10 cellular contexts compared by ENCODE assay signal in genomic region chr10:102870221-102870620, GRCh38. TPM values are rescaled to one million over a fixed set of nuclear protein-coding genes. Genes with fewer than 3 reads are reported as not detected.
DNase-seq lines count a peak whose midpoint lies in the region; ATAC-seq, FAIRE-seq and TF ChIP-seq lines count a peak whose summit lies in the region.
"Had no signal": no experiment of that assay in that cellular context is flagged by ENCODE, and none has a peak within 500 bp of the region (broad histone marks: within the 10 kb centered on the region; RNA-seq: fewer than 3 reads in every experiment).

No MANE protein-coding gene starts in this region.

- no peaks in the 10 kb centered on the region for H3K27me3 Mint-ChIP-seq in MCF 10A (ENCODE audit: insufficient read depth, unreplicated experiment)

- H3K9me3 Mint-ChIP-seq in MCF 10A (ENCODE audit: unreplicated experiment), result no peaks in the 10 kb centered on the region

- no peak overlapping the region for H4K91ac ChIP-seq in H1 (replicated peaks; ENCODE audit: insufficient read length, low read length)

- H3K4ac ChIP-seq in H1 (replicated peaks; ENCODE audit: insufficient read length, low read depth, low read length), result no peak overlapping the region

- peak overlapping the region in 3 of 4 experiments; percentile 68 to 76 (median 75); a peak in 6 of 7 replicates for H3K9ac ChIP-seq in H1 (replicated peaks in 1 of 4; ENCODE audit: extremely low read depth in 1 of 4, low read depth in 3 of 4, low read length in 3 of 4)

- CTCF ChIA-PET in MCF 10A (lab: Yijun Ruan, JAX) (interaction anchor here (0.6 kb wide), 1 partner anchor 127 kb away, joined by 3 read pairs; no protein-coding TSS in a partner anchor), H1 (lab: Charles Lee; ENCODE audit: partially characterized antibody) (interaction anchor here (0.6 kb wide), 1 partner anchor 178 kb away, joined by 4 read pairs; no protein-coding TSS in a partner anchor)

- POLR2A ChIA-PET in MCF 10A (lab: Yijun Ruan, JAX) (no interaction called here), H1 (lab: Charles Lee; ENCODE audit: partially characterized antibody) (interaction anchor here (1.1 to 3.0 kb wide), 6 partner anchors 8 to 156 kb away, joined by 3 to 18 read pairs (median 4); partner anchors contain the start of genes ARL3, BORCS7, CNNM2 and SFXN2)

- H3K4me1 ChIP-seq in breast epithelium (no peaks in the 10 kb centered on the region), H1 (replicated peaks in 1 of 4; ENCODE audit: control insufficient read depth in 3 of 4, insufficient read depth in 4 of 4, low read length in 3 of 4) (peaks cover 0 to 6% (median 3%) of the 10 kb centered on the region in 4 experiments; a peak in 5 of 7 replicates), muscle layer of duodenum (ENCODE audit: control insufficient read depth in 1 of 2, insufficient read depth in 2 of 2, low read length in 2 of 2) (peaks cover 0 to 11% of the 10 kb centered on the region in 2 donors), upper lobe of right lung (no peaks in the 10 kb centered on the region)

- H3K27ac ChIP-seq in breast epithelium (no peak overlapping the region), H1 (ENCODE audit: low read depth, low read length) (no peak overlapping the region), muscle layer of duodenum (ENCODE audit: low read length) (no peak overlapping the region), upper lobe of right lung (no peak overlapping the region)

- no peaks in the 10 kb centered on the region for H3K79me1 ChIP-seq in H1 (ENCODE audit: low read depth, low read length)

- no peak for DNase-seq in breast epithelium (ENCODE audit: low spot score in 2 of 2)
- DNase-seq in MCF 10A (ENCODE audit: unreplicated experiment), result no peak
- DNase-seq in H1 (ENCODE audit: low read depth in 1 of 2, low spot score in 2 of 2), result no peak
- no peak for DNase-seq in upper lobe of right lung
- no peak for DNase-seq in hepatic stellate cell (ENCODE audit: low spot score)
- DNase-seq: NCI-H2171, SJCRH30 had no signal

- peak overlapping the region; percentile 86 for H2AFZ ChIP-seq in H1 (ENCODE audit: low read length)

- no peak for TF ChIP-seq RAD21 in H1 (IDR thresholded peaks at IDR 0.05 in 1 of 2, conservative IDR thresholded peaks at IDR 0.05 in 1 of 2; ENCODE audit: low read depth in 2 of 2, low read length in 2 of 2)

- H3K79me2 ChIP-seq in H1 (ENCODE audit: control insufficient read depth in 1 of 2, insufficient read depth in 2 of 2, low read length in 2 of 2), result no peaks in the 10 kb centered on the region

- peak overlapping the region; percentile 88 to 97 for H3K4me2 ChIP-seq in H1 (ENCODE audit: insufficient read depth in 1 of 2, low read depth in 2 of 2, low read length in 2 of 2)

- H2BK12ac ChIP-seq in H1 (ENCODE audit: low read depth, low read length), result peak overlapping the region; percentile 77; the same call in 1 of the 2 replicates

- H2BK120ac ChIP-seq in H1 (replicated peaks; ENCODE audit: low read depth, low read length), result no peak overlapping the region

- H3K4me3 ChIP-seq in breast epithelium (peak overlapping the region; percentile 46 to 74 (median 63)), H1 (ENCODE audit: extremely low read depth in 1 of 4, insufficient read depth in 2 of 4, low read depth in 3 of 4, low read length in 4 of 4) (peak overlapping the region; percentile 55 to 72 (median 66)), muscle layer of duodenum (ENCODE audit: low read depth in 1 of 2, low read length in 2 of 2) (peak overlapping the region; percentile 62 to 73), upper lobe of right lung (peak overlapping the region; percentile 49)

- H3K56ac ChIP-seq in H1 (replicated peaks; ENCODE audit: insufficient read length, low read depth, low read length), result no peak overlapping the region

- no peak overlapping the region; the same call in 1 of the 2 replicates for H2BK15ac ChIP-seq in H1 (ENCODE audit: low read length)

- no peak for TF ChIP-seq CTCF in breast epithelium (IDR thresholded peaks at IDR 0.05)
- no peak for TF ChIP-seq CTCF in MCF 10A (IDR thresholded peaks at IDR 0.05; ENCODE audit: unreplicated experiment)
- no peak for TF ChIP-seq CTCF in H1 (IDR thresholded peaks at IDR 0.05; ENCODE audit: control extremely low read depth in 1 of 3, insufficient read depth in 1 of 3, low read depth in 1 of 3, low read length in 3 of 3)
- TF ChIP-seq CTCF in upper lobe of right lung (IDR thresholded peaks at IDR 0.05), result no peak

- no peak overlapping the region for H4K5ac ChIP-seq in H1 (ENCODE audit: insufficient read length, low read depth, low read length)

- H3K23me2 ChIP-seq in H1 (ENCODE audit: low read depth, low read length), result peaks cover 10% of the 10 kb centered on the region

- no peaks in the 10 kb centered on the region for H3K9me3 ChIP-seq in breast epithelium
- H3K9me3 ChIP-seq in H1 (ENCODE audit: insufficient read depth in 2 of 2, low read depth in 1 of 2, low read length in 1 of 2), result no peaks in the 10 kb centered on the region
- H3K9me3 ChIP-seq in muscle layer of duodenum (ENCODE audit: control insufficient read depth in 1 of 2, low read length in 2 of 2), result no peaks in the 10 kb centered on the region
- no peaks in the 10 kb centered on the region for H3K9me3 ChIP-seq in upper lobe of right lung
- H3K9me3 ChIP-seq: SJCRH30 had no signal

- H3K36me3 ChIP-seq in breast epithelium, result no peaks in the 10 kb centered on the region
- no peaks in the 10 kb centered on the region for H3K36me3 ChIP-seq in H1 (ENCODE audit: control insufficient read depth in 2 of 4, insufficient read depth in 4 of 4, low read length in 3 of 4)
- peaks cover 0 to 3% of the 10 kb centered on the region in 2 donors for H3K36me3 ChIP-seq in muscle layer of duodenum (ENCODE audit: control insufficient read depth in 1 of 2, insufficient read depth in 2 of 2, low read length in 2 of 2)
- no peaks in the 10 kb centered on the region for H3K36me3 ChIP-seq in upper lobe of right lung
- H3K36me3 ChIP-seq: SJCRH30 had no signal

- H3K18ac ChIP-seq in H1 (ENCODE audit: extremely low read depth, low read length), result peak overlapping the region; percentile 93; the same call in 1 of the 2 replicates

- H3K27me3 ChIP-seq in breast epithelium (no peaks in the 10 kb centered on the region), H1 (replicated peaks in 1 of 4; ENCODE audit: control insufficient read depth in 3 of 4, extremely low read depth in 1 of 4, insufficient read depth in 3 of 4, low read length in 3 of 4) (no peaks in the 10 kb centered on the region; a peak in 1 of 7 replicates), muscle layer of duodenum (ENCODE audit: low read depth, low read length) (no peaks in the 10 kb centered on the region), upper lobe of right lung (no peaks in the 10 kb centered on the region)
- H3K27me3 ChIP-seq: SJCRH30 had no signal

- no peak for TF ChIP-seq EP300 in H1 (IDR thresholded peaks at IDR 0.05; ENCODE audit: borderline replicate concordance in 1 of 2, low read depth in 2 of 2, low read length in 2 of 2)

- H3K14ac ChIP-seq in H1 (ENCODE audit: insufficient read length), result no peak overlapping the region

- H3K4me3 Mint-ChIP-seq in MCF 10A (ENCODE audit: unreplicated experiment), result no peak overlapping the region

- H2AK5ac ChIP-seq in H1 (ENCODE audit: low read depth, low read length), result no peak overlapping the region

- peak overlapping the region; percentile 52; the same call in 1 of the 2 replicates for H2BK5ac ChIP-seq in H1 (ENCODE audit: low read depth, low read length)

- 88% methylated on average over 10 of the region's 10 CpGs; no CpG with 5 or more reads in 1 of the 2 experiments for WGBS in H1 (ENCODE audit: extremely low coverage in 1 of 2, insufficient coverage in 1 of 2, insufficient read length in 1 of 2, insufficient replicate concordance in 2 of 2, low coverage in 1 of 2, low lambda C conversion rate in 2 of 2, missing lambda C conversion rate in 1 of 2), 2 experiments

- 0 out of 2 replicates have a peak overlapping the region, but pooled peaks have one; percentile 48 for H2BK20ac ChIP-seq in H1 (ENCODE audit: low read length)

- no peaks in the 10 kb centered on the region for H4K20me1 ChIP-seq in H1 (replicated peaks in 1 of 2; ENCODE audit: control insufficient read depth in 1 of 2, insufficient read depth in 2 of 2, low read length in 2 of 2)

- H3K27ac Mint-ChIP-seq in MCF 10A (ENCODE audit: low read depth, unreplicated experiment), result no peak overlapping the region

- no peak overlapping the region for H3K23ac ChIP-seq in H1 (ENCODE audit: insufficient read length)

- no peaks in the 10 kb centered on the region for H3K4me1 Mint-ChIP-seq in MCF 10A (ENCODE audit: insufficient read depth, unreplicated experiment)

- ATAC-seq in upper lobe of right lung, result no peak
- no peak for ATAC-seq in HG02763 (IDR thresholded peaks at IDR 0.05; ENCODE audit: unreplicated experiment)
- ATAC-seq in GM18907 (IDR thresholded peaks at IDR 0.05; ENCODE audit: unreplicated experiment), result no peak

- BruUV-seq in MCF 10A (replicated peaks; lab: Mats Ljungman, UMichigan), result no TSS peak

- peaks cover 10% of the 10 kb centered on the region for H3K36me3 Mint-ChIP-seq in MCF 10A (ENCODE audit: insufficient read depth, unreplicated experiment)

- peak overlapping the region; percentile 92; the same call in 1 of the 2 replicates for H4K8ac ChIP-seq in H1 (ENCODE audit: extremely low read depth, insufficient read depth, low read length)

- no peak for FAIRE-seq in H1 (lab: Jason Lieb, UNC)

- TF ChIP-seq POLR2A in breast epithelium (IDR thresholded peaks at IDR 0.05) (no peak), H1 (IDR thresholded peaks at IDR 0.05; ENCODE audit: control extremely low read depth in 1 of 2, low read depth in 2 of 2, low read length in 2 of 2) (no peak)

- intact Hi-C loops in breast epithelium (cut with DNase I; ENCODE audit: low total_unique reads) (no loop called here), MCF 10A (cut with micrococcal nuclease) (no loop called here), upper lobe of right lung (cut with DNase I) (no loop called here)

RNA-seq across cellular contexts. Expression of gene AS3MT, which starts 1.0 kb away (rescaled TPM):
- 1 to 10 TPM; 3.7 to 5.6 (median 5.2) TPM for total RNA-seq in breast epithelium
- 0.25 and 0.26 TPM in 2 replicates for total RNA-seq in MCF 10A (2022)
- 10.3 and 10.4 TPM in 2 replicates for total RNA-seq in H1 (2021; fragmentation: NEBNext Ultra II Directional; extraction: Animal tissue kit (Norgen Biotek cat#: 25700))
- 5.2 and 5.8 TPM in 2 replicates for polyA plus RNA-seq in H1 (2011; rRNA removed)
- polyA plus RNA-seq in H1 (2011; cell fraction: cytosol; rRNA removed), result 9.3 TPM
- polyA plus RNA-seq in H1 (2011; cell fraction: nucleus; rRNA removed), result 5.9 TPM
- 14.0 to 18.6 TPM (median 17.7 TPM) in 4 replicates for polyA plus RNA-seq in H1 (2012, experiment 1 of 2)
- 5.8 TPM for polyA plus RNA-seq in H1 (2012, experiment 2 of 2)
- polyA plus RNA-seq in H1 (2013, experiment 1 of 2), result 10.2 TPM
- 10.3 TPM for polyA plus RNA-seq in H1 (2013, experiment 2 of 2)
- polyA minus RNA-seq in H1 (2011; rRNA and poly(A)+ RNA removed), result 3.3 and 4.5 TPM in 2 replicates
- 3.4 TPM for polyA minus RNA-seq in H1 (2011; cell fraction: cytosol; rRNA and poly(A)+ RNA removed)
- polyA minus RNA-seq in H1 (2011; cell fraction: nucleus; rRNA and poly(A)+ RNA removed), result 5.4 TPM
- total RNA-seq in upper lobe of right lung, result 2.5 TPM

RNA-seq across cellular contexts. Expression of gene BORCS7, which starts 16.2 kb away (rescaled TPM):
- total RNA-seq in breast epithelium (10 to 100 TPM; 44.8 to 73.5 (median 61.0) TPM), MCF 10A (2022) (13.1 and 18.0 TPM in 2 replicates), upper lobe of right lung (22.1 TPM)
- 2.3 and 3.7 TPM in 2 replicates for total RNA-seq in H1 (2021; fragmentation: NEBNext Ultra II Directional; extraction: Animal tissue kit (Norgen Biotek cat#: 25700))
- 3.8 and 6.7 TPM in 2 replicates for polyA plus RNA-seq in H1 (2011; rRNA removed)
- 10.9 TPM for polyA plus RNA-seq in H1 (2011; cell fraction: cytosol; rRNA removed)
- 3.9 TPM for polyA plus RNA-seq in H1 (2011; cell fraction: nucleus; rRNA removed)
- 3.7 to 6.0 TPM (median 4.2 TPM) in 4 replicates for polyA plus RNA-seq in H1 (2012, experiment 1 of 2)
- 2.3 TPM for polyA plus RNA-seq in H1 (2012, experiment 2 of 2)
- 3.8 TPM for polyA plus RNA-seq in H1 (2013, experiment 1 of 2)
- 2.9 TPM for polyA plus RNA-seq in H1 (2013, experiment 2 of 2)
- 2.6 and 4.1 TPM in 2 replicates for polyA minus RNA-seq in H1 (2011; rRNA and poly(A)+ RNA removed)
- 3.7 TPM for polyA minus RNA-seq in H1 (2011; cell fraction: cytosol; rRNA and poly(A)+ RNA removed)
- polyA minus RNA-seq in H1 (2011; cell fraction: nucleus; rRNA and poly(A)+ RNA removed), result 2.5 TPM

RNA-seq across cellular contexts. Expression of gene CYP17A1, which starts 33.0 kb away (rescaled TPM):
- total RNA-seq in breast epithelium (not detected), MCF 10A (2022) (not detected in 2 replicates), upper lobe of right lung (1.9 TPM)
- total RNA-seq in H1 (2021; fragmentation: NEBNext Ultra II Directional; extraction: Animal tissue kit (Norgen Biotek cat#: 25700)), result not detected in 2 replicates
- not detected in 2 replicates for polyA plus RNA-seq in H1 (2011; rRNA removed)
- not detected for polyA plus RNA-seq in H1 (2011; cell fraction: cytosol; rRNA removed)
- not detected for polyA plus RNA-seq in H1 (2011; cell fraction: nucleus; rRNA removed)
- not detected in 4 replicates for polyA plus RNA-seq in H1 (2012, experiment 1 of 2)
- polyA plus RNA-seq in H1 (2012, experiment 2 of 2), result not detected
- not detected for polyA plus RNA-seq in H1 (2013, experiment 1 of 2)
- polyA plus RNA-seq in H1 (2013, experiment 2 of 2), result not detected
- polyA minus RNA-seq in H1 (2011; rRNA and poly(A)+ RNA removed), result not detected in 2 replicates
- polyA minus RNA-seq in H1 (2011; cell fraction: cytosol; rRNA and poly(A)+ RNA removed), result not detected
- polyA minus RNA-seq in H1 (2011; cell fraction: nucleus; rRNA and poly(A)+ RNA removed), result not detected
- total RNA-seq: SJCRH30 had no signal

RNA-seq across cellular contexts. Expression of gene CNNM2, which starts 47.9 kb away (rescaled TPM):
- total RNA-seq in breast epithelium (1 to 10 TPM; 6.4 to 7.2 (median 6.7) TPM), MCF 10A (2022) (5.6 and 7.4 TPM in 2 replicates), upper lobe of right lung (12.9 TPM)
- 20.3 and 23.6 TPM in 2 replicates for total RNA-seq in H1 (2021; fragmentation: NEBNext Ultra II Directional; extraction: Animal tissue kit (Norgen Biotek cat#: 25700))
- polyA plus RNA-seq in H1 (2011; rRNA removed), result 7.3 and 13.7 TPM in 2 replicates
- 7.4 TPM for polyA plus RNA-seq in H1 (2011; cell fraction: cytosol; rRNA removed)
- 16.4 TPM for polyA plus RNA-seq in H1 (2011; cell fraction: nucleus; rRNA removed)
- polyA plus RNA-seq in H1 (2012, experiment 1 of 2), result 11.3 to 13.5 TPM (median 11.4 TPM) in 4 replicates
- 10.5 TPM for polyA plus RNA-seq in H1 (2012, experiment 2 of 2)
- 14.2 TPM for polyA plus RNA-seq in H1 (2013, experiment 1 of 2)
- 14.9 TPM for polyA plus RNA-seq in H1 (2013, experiment 2 of 2)
- polyA minus RNA-seq in H1 (2011; rRNA and poly(A)+ RNA removed), result 15.6 and 19.5 TPM in 2 replicates
- polyA minus RNA-seq in H1 (2011; cell fraction: cytosol; rRNA and poly(A)+ RNA removed), result 16.2 TPM
- polyA minus RNA-seq in H1 (2011; cell fraction: nucleus; rRNA and poly(A)+ RNA removed), result 25.8 TPM
